Comparison of ENCODE assay signal across 1 cellular context in genomic region chr2:35978218-35978617, GRCh38.
TF ChIP-seq lines count a peak whose summit lies in the region.

No MANE protein-coding gene starts in this region.

TF ChIP-seq in GM23338, 12 proteins besides CTCF, POLR2A, EP300 and RAD21 (continued from another document):
- TF ChIP-seq, protein P1, sequence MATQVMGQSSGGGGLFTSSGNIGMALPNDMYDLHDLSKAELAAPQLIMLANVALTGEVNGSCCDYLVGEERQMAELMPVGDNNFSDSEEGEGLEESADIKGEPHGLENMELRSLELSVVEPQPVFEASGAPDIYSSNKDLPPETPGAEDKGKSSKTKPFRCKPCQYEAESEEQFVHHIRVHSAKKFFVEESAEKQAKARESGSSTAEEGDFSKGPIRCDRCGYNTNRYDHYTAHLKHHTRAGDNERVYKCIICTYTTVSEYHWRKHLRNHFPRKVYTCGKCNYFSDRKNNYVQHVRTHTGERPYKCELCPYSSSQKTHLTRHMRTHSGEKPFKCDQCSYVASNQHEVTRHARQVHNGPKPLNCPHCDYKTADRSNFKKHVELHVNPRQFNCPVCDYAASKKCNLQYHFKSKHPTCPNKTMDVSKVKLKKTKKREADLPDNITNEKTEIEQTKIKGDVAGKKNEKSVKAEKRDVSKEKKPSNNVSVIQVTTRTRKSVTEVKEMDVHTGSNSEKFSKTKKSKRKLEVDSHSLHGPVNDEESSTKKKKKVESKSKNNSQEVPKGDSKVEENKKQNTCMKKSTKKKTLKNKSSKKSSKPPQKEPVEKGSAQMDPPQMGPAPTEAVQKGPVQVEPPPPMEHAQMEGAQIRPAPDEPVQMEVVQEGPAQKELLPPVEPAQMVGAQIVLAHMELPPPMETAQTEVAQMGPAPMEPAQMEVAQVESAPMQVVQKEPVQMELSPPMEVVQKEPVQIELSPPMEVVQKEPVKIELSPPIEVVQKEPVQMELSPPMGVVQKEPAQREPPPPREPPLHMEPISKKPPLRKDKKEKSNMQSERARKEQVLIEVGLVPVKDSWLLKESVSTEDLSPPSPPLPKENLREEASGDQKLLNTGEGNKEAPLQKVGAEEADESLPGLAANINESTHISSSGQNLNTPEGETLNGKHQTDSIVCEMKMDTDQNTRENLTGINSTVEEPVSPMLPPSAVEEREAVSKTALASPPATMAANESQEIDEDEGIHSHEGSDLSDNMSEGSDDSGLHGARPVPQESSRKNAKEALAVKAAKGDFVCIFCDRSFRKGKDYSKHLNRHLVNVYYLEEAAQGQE (IDR thresholded peaks at IDR 0.05; ENCODE audit: unreplicated experiment): no peak
